Comparison of ENCODE assay signal across 13 cellular contexts in genomic region chr6:167577891-167578361, GRCh38.
"Had no signal": no experiment of that assay in that cellular context is flagged by ENCODE, and none has a peak within 500 bp of the region (broad histone marks: within the 10 kb centered on the region; RNA-seq: fewer than 3 reads in every experiment).

No MANE protein-coding gene starts in this region.

- ATAC-seq: activated CD4-positive, CD25-positive, alpha-beta regulatory T cell treated with anti-CD3 and anti-CD28 coated beads, Interleukin-2, amount 50 U/mL, for 24 hours; left lung; natural killer cell; right lobe of liver; T-cell had no signal

- FAIRE-seq: astrocyte, kidney, urothelium cell line had no signal

- H3K36me3 ChIP-seq: left lung, right lobe of liver had no signal

- H3K27ac ChIP-seq: left lung, right lobe of liver had no signal

- H3K9me3 ChIP-seq: right lobe of liver had no signal

- DNase-seq: activated naive CD4-positive, alpha-beta T cell treated with anti-CD3 and anti-CD28 coated beads for 36 hours; activated T-cell treated with anti-CD3 and anti-CD28 coated beads, Interleukin-2, amount 50 U/mL, for 1 hour; foreskin fibroblast; hippocampal formation; kidney; natural killer cell; T-helper 9 cell had no signal

- H3K27me3 ChIP-seq: left lung, right lobe of liver had no signal

- H3K4me3 ChIP-seq: left lung, right lobe of liver had no signal
